Comparison of ENCODE assay signal across 10 cellular contexts in the genomic region with DNA sequence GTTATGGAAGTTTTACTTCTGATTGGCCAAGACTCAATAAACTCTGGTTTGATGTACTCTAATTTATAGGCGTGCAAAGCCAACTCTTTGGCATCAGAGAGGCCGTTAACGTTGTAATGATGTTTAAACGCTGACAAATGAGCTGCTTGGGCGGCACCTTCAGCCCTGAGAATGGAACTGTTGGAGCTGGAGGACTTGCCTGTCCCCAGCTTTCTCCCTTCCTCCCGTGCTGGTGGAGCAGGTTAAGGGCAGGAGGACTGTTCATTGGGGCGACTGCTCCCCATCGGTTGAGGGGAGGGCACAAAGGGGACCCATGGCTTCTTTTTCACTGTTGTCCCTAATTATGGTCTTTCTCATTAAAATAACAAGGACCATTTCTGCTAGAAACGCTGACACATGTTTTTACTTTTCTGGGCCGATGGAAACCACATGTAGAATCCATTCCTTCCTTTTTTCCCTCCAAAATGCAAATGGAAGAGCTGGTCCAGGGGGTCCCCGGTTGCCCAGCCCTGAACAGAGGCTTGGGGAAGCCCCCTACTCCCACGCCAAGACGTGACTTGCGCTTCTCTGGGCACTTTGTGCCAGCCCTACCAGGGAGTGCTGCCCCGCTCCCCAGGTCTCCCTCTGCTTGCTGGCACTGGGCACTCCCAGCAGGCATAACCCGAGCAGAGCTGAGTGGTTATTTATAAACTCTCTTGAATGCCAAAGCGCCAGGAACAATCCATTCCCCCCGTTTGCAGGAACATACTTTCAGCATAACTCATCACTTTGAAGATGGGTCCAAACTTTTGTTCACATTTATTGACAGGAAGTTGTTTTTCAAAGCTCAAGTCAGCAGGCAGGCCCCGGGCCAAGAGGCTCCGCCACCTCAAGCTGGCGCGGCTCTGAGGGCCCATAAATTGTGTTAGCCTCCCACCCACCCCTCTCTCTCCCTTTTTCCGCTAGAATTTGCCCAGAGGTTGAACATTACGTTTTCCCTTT.
DNase-seq lines count a peak whose midpoint lies in the region; ATAC-seq and TF ChIP-seq lines count a peak whose summit lies in the region.
"Had no signal": no experiment of that assay in that cellular context is flagged by ENCODE, and none has a peak within 500 bp of the region (broad histone marks: within the 10 kb centered on the region; RNA-seq: fewer than 3 reads in every experiment).

No MANE protein-coding gene starts in this region.

- no CpG with 5 or more reads among the region's 24 CpGs for WGBS in mesendoderm (ENCODE audit: extremely low coverage, insufficient coverage, low lambda C conversion rate)

- no peaks in the 10 kb centered on the region for H3K79me1 ChIP-seq in mesendoderm (ENCODE audit: low read length)

- in situ Hi-C loops in astrocyte of the spinal cord (cut with HindIII; ENCODE audit: low sequenced_read_pairs) = no loop called here

- H4K8ac ChIP-seq in mesendoderm (ENCODE audit: low read depth, low read length) = no peak overlapping the region

- H3K36me3 ChIP-seq in H7 (replicated peaks; ENCODE audit: control insufficient read depth, insufficient read depth, low read length) (no peaks in the 10 kb centered on the region), mesendoderm (ENCODE audit: control insufficient read depth, insufficient read depth, low read length) (no peaks in the 10 kb centered on the region)

- ATAC-seq in GM18867 (IDR thresholded peaks at IDR 0.05; ENCODE audit: unreplicated experiment) = no peak

- no peaks in the 10 kb centered on the region for H3K27me3 ChIP-seq in H7 (ENCODE audit: control insufficient read depth, insufficient read depth, low read length)
- no peaks in the 10 kb centered on the region for H3K27me3 ChIP-seq in mesendoderm (ENCODE audit: insufficient read depth, low read length, poor library complexity)

- no peaks in the 10 kb centered on the region for H3K79me2 ChIP-seq in mesendoderm (ENCODE audit: control insufficient read depth, insufficient read depth, low read length)

- no peak overlapping the region for H3K18ac ChIP-seq in mesendoderm (ENCODE audit: low read length)

- no peak overlapping the region for H3K9ac ChIP-seq in mesendoderm (ENCODE audit: low read length)

- H2BK5ac ChIP-seq in mesendoderm (ENCODE audit: low read length) = no peak overlapping the region

- no peak overlapping the region for H2BK15ac ChIP-seq in mesendoderm (replicated peaks; ENCODE audit: low read depth)

- no peak overlapping the region for H4K5ac ChIP-seq in mesendoderm (ENCODE audit: low read length)

- TF ChIP-seq CTCF in astrocyte of the spinal cord (IDR thresholded peaks at IDR 0.05; ENCODE audit: low read depth, low read length) = no peak

- H2BK120ac ChIP-seq in mesendoderm (ENCODE audit: low read depth, low read length) = no peak overlapping the region

- DNase-seq in H7 (peak; percentile 26), astrocyte of the spinal cord (ENCODE audit: low read depth, low spot score) (peak; percentile 92), iPS-NIHi11 (ENCODE audit: low spot score) (peak; percentile 43), RPMI8226 (no peak), mesendoderm (no peak)
- no peak for DNase-seq in activated effector memory CD4-positive, alpha-beta T cell treated with anti-CD3 and anti-CD28 coated beads, Interleukin-2, amount 50 U/mL, for 16 hours
- DNase-seq: activated CD4-positive, alpha-beta T cell treated with anti-CD3 and anti-CD28 coated beads, Interleukin-2, amount 10 ng/mL, durations not matched to agents 7 days and 5 days; KG1 had no signal

- H3K4me1 ChIP-seq in mesendoderm (ENCODE audit: control insufficient read depth, low read depth, low read length) = no peaks in the 10 kb centered on the region

- H2AK5ac ChIP-seq in mesendoderm (ENCODE audit: low read length) = no peak overlapping the region

- no peak overlapping the region for H3K4ac ChIP-seq in mesendoderm (ENCODE audit: low read depth, low read length)

- H3K4me3 ChIP-seq in H7 (ENCODE audit: insufficient read depth, low read depth, low read length) = no peak overlapping the region
- no peak overlapping the region for H3K4me3 ChIP-seq in astrocyte of the spinal cord (ENCODE audit: low read depth, low read length)
- no peak overlapping the region for H3K4me3 ChIP-seq in skin epidermis
- H3K4me3 ChIP-seq in mesendoderm (ENCODE audit: low read length) = no peak overlapping the region

- H3K56ac ChIP-seq in mesendoderm (ENCODE audit: low read length) = no peak overlapping the region

- no peak overlapping the region for H3K4me2 ChIP-seq in mesendoderm (ENCODE audit: low read length)

- H3K27ac ChIP-seq in skin epidermis (peak overlapping the region in 18 of 21 experiments; percentile 30 to 90 (median 73)), mesendoderm (ENCODE audit: low read depth, low read length) (no peak overlapping the region)

- no peak overlapping the region for H3K23ac ChIP-seq in mesendoderm (ENCODE audit: low read length)

Comparison
In these comparisons a context has a peak if more than half of its experiments do, and no peak if none do; other contexts are left out.
1. DNase-seq: peak in H7 (single experiment), astrocyte of the spinal cord (single experiment) and iPS-NIHi11 (single experiment); none in activated effector memory CD4-positive, alpha-beta T cell treated with anti-CD3 and anti-CD28 coated beads, Interleukin-2, amount 50 U/mL, for 16 hours (single experiment), RPMI8226 (single experiment) and mesendoderm (single experiment).